Comparison of ENCODE assay signal across 13 cellular contexts in genomic region chr15:85403745-85404144, GRCh38. TPM values are rescaled to one million over a fixed set of nuclear protein-coding genes. Genes with fewer than 3 reads are reported as not detected.
DNase-seq lines count a peak whose midpoint lies in the region; ATAC-seq, FAIRE-seq and TF ChIP-seq lines count a peak whose summit lies in the region.
"Had no signal": no experiment of that assay in that cellular context is flagged by ENCODE, and none has a peak within 500 bp of the region (broad histone marks: within the 10 kb centered on the region; RNA-seq: fewer than 3 reads in every experiment).

No MANE protein-coding gene starts in this region.

- H3K36me3 Mint-ChIP-seq in stimulated activated naive CD8-positive, alpha-beta T cell treated with anti-CD3 and anti-CD28 coated beads, Interleukin-15, Interleukin-2, amounts not matched to agents 100 ng/mL and 50 ng/mL, for 24 hours (ENCODE audit: low read depth): peaks cover 10% of the 10 kb centered on the region
- peaks cover 1% of the 10 kb centered on the region for H3K36me3 Mint-ChIP-seq in astrocyte (ENCODE audit: low read depth, unreplicated experiment)

- peaks cover 92% of the 10 kb centered on the region for H3K79me2 ChIP-seq in astrocyte (ENCODE audit: insufficient read depth, low read length)

- H3K9me3 Mint-ChIP-seq in stimulated activated naive CD8-positive, alpha-beta T cell treated with anti-CD3 and anti-CD28 coated beads, Interleukin-15, Interleukin-2, amounts not matched to agents 100 ng/mL and 50 ng/mL, for 24 hours: no peaks in the 10 kb centered on the region
- H3K9me3 Mint-ChIP-seq in stimulated activated naive CD8-positive, alpha-beta T cell treated with anti-CD3 and anti-CD28 coated beads, Interleukin-15, amount 100 ng/mL, for 72 hours: no peaks in the 10 kb centered on the region
- no peaks in the 10 kb centered on the region for H3K9me3 Mint-ChIP-seq in astrocyte (ENCODE audit: unreplicated experiment)

- H3K36me3 ChIP-seq in astrocyte (ENCODE audit: insufficient read depth, low read length): no peaks in the 10 kb centered on the region
- H3K36me3 ChIP-seq: stomach had no signal

- DNase-seq in stimulated activated naive CD8-positive, alpha-beta T cell treated with anti-CD3 and anti-CD28 coated beads, Interleukin-15, amount 100 ng/mL, for 72 hours: no peak
- DNase-seq in astrocyte (ENCODE audit: low read depth) (peak; percentile 40), left colon (no peak), NCI-H187 (lab: John Stamatoyannopoulos, UW) (no peak), NCI-H748 treated with DMSO at 0.1 percent for 48 hours (lab: John Stamatoyannopoulos, UW) (no peak), omental fat pad (ENCODE audit: low spot score) (no peak), activated gamma-delta T cell (lab: John Stamatoyannopoulos, UW) (no peak)
- DNase-seq: effector CD8-positive, alpha-beta T cell; NCI-H1092 treated with DMSO at 0.1 percent for 48 hours; SIG-M5; stimulated activated CD4-positive, alpha-beta T cell treated with anti-CD3 and anti-CD28 coated beads, Interleukin-12 subunit alpha, Interleukin-12 subunit beta, amount 100 ng/mL, for 4 hours; stomach had no signal

- H3K4me1 Mint-ChIP-seq in stimulated activated naive CD8-positive, alpha-beta T cell treated with anti-CD3 and anti-CD28 coated beads, Interleukin-15, Interleukin-2, amounts not matched to agents 100 ng/mL and 50 ng/mL, for 24 hours (ENCODE audit: low read depth): peaks cover 91% of the 10 kb centered on the region
- H3K4me1 Mint-ChIP-seq in stimulated activated naive CD8-positive, alpha-beta T cell treated with anti-CD3 and anti-CD28 coated beads, Interleukin-15, amount 100 ng/mL, for 72 hours: peaks cover 86% of the 10 kb centered on the region
- peaks cover 55% of the 10 kb centered on the region for H3K4me1 Mint-ChIP-seq in astrocyte (ENCODE audit: low read depth, unreplicated experiment)

- no peak overlapping the region for H3K9ac ChIP-seq in astrocyte (ENCODE audit: low read length)

- no peak overlapping the region for H3K4me2 ChIP-seq in astrocyte (ENCODE audit: low read length)

- ATAC-seq in stimulated activated naive CD8-positive, alpha-beta T cell treated with anti-CD3 and anti-CD28 coated beads, Interleukin-15, amount 100 ng/mL, for 72 hours: no peak
- peak; percentile 24 for ATAC-seq in left colon
- ATAC-seq in omental fat pad (ENCODE audit: low FRiP score): no peak

- peaks cover 4% of the 10 kb centered on the region for H4K20me1 ChIP-seq in astrocyte (ENCODE audit: insufficient read depth, low read length)

- peak overlapping the region; percentile 100 for H3K27ac Mint-ChIP-seq in stimulated activated naive CD8-positive, alpha-beta T cell treated with anti-CD3 and anti-CD28 coated beads, Interleukin-15, Interleukin-2, amounts not matched to agents 100 ng/mL and 50 ng/mL, for 24 hours
- H3K27ac Mint-ChIP-seq in stimulated activated naive CD8-positive, alpha-beta T cell treated with anti-CD3 and anti-CD28 coated beads, Interleukin-15, amount 100 ng/mL, for 72 hours: peak overlapping the region in 1 of 2 donors; percentile 69
- peak overlapping the region; percentile 79 for H3K27ac Mint-ChIP-seq in astrocyte (ENCODE audit: unreplicated experiment)

- H3K9me3 ChIP-seq in astrocyte (ENCODE audit: insufficient read depth, low read depth, low read length): no peaks in the 10 kb centered on the region
- H3K9me3 ChIP-seq: stomach had no signal

- no peak overlapping the region for H2AFZ ChIP-seq in astrocyte (ENCODE audit: low read depth, low read length)

- H3K4me3 Mint-ChIP-seq in stimulated activated naive CD8-positive, alpha-beta T cell treated with anti-CD3 and anti-CD28 coated beads, Interleukin-15, Interleukin-2, amounts not matched to agents 100 ng/mL and 50 ng/mL, for 24 hours: peak overlapping the region; percentile 34
- peak overlapping the region in 1 of 2 donors; percentile 28 for H3K4me3 Mint-ChIP-seq in stimulated activated naive CD8-positive, alpha-beta T cell treated with anti-CD3 and anti-CD28 coated beads, Interleukin-15, amount 100 ng/mL, for 72 hours
- no peak overlapping the region for H3K4me3 Mint-ChIP-seq in astrocyte (ENCODE audit: unreplicated experiment)

- H3K27ac ChIP-seq in astrocyte (ENCODE audit: low read depth, low read length): peak overlapping the region; percentile 8

- H3K27me3 ChIP-seq in astrocyte (ENCODE audit: insufficient read depth, low read length): no peaks in the 10 kb centered on the region
- H3K27me3 ChIP-seq: stomach had no signal

- no peak for TF ChIP-seq CTCF in astrocyte (IDR thresholded peaks at IDR 0.05; ENCODE audit: insufficient read depth, low read depth, low read length)
- no peak for TF ChIP-seq CTCF in omental fat pad (IDR thresholded peaks at IDR 0.05)

- H3K4me3 ChIP-seq in astrocyte (ENCODE audit: insufficient read depth, low read depth, low read length): no peak overlapping the region
- H3K4me3 ChIP-seq: stomach had no signal

- FAIRE-seq in astrocyte (lab: Jason Lieb, UNC): no peak

- no peaks in the 10 kb centered on the region for H3K27me3 Mint-ChIP-seq in stimulated activated naive CD8-positive, alpha-beta T cell treated with anti-CD3 and anti-CD28 coated beads, Interleukin-15, Interleukin-2, amounts not matched to agents 100 ng/mL and 50 ng/mL, for 24 hours
- H3K27me3 Mint-ChIP-seq in stimulated activated naive CD8-positive, alpha-beta T cell treated with anti-CD3 and anti-CD28 coated beads, Interleukin-15, amount 100 ng/mL, for 72 hours: no peaks in the 10 kb centered on the region
- H3K27me3 Mint-ChIP-seq in astrocyte (ENCODE audit: low read depth, unreplicated experiment): no peaks in the 10 kb centered on the region

- intact Hi-C loops in left colon (cut with DNase I, micrococcal nuclease): no loop called here

- peaks cover 64% of the 10 kb centered on the region for H3K4me1 ChIP-seq in astrocyte (ENCODE audit: insufficient read depth, low read length)

RNA-seq across cellular contexts. Expression of gene AKAP13, which starts 23.3 kb away (rescaled TPM):
- total RNA-seq in astrocyte (93.0 and 98.2 TPM in 2 replicates), left colon (100 to 1,000 TPM; 151 to 159 TPM), omental fat pad (100 to 1,000 TPM; 162 to 301 (median 216) TPM)
